Comparison of ENCODE assay signal across 8 cellular contexts in the genomic region with DNA sequence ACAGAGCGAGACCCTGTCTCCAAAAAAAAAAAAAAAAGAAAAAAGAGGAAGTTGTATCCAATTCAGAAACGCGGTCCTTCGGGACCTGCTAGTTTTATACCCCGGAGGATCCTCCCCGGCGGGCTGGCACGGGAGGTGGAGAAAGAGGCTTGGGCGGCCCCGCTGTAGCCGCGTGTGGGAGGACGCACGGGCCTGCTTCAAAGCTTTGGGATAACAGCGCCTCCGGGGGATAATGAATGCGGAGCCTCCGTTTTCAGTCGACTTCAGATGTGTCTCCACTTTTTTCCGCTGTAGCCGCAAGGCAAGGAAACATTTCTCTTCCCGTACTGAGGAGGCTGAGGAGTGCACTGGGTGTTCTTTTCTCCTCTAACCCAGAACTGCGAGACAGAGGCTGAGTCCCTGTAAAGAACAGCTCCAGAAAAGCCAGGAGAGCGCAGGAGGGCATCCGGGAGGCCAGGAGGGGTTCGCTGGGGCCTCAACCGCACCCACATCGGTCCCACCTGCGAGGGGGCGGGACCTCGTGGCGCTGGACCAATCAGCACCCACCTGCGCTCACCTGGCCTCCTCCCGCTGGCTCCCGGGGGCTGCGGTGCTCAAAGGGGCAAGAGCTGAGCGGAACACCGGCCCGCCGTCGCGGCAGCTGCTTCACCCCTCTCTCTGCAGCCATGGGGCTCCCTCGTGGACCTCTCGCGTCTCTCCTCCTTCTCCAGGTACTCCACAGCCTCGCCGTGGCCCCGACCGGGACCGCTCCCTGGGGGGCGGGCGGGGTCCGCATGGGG. TPM values are rescaled to one million over a fixed set of nuclear protein-coding genes. Genes with fewer than 3 reads are reported as not detected.
A peak's percentile ranks its signal among the peaks of the same experiment; 100 is the strongest.
DNase-seq lines count a peak whose midpoint lies in the region; ATAC-seq and TF ChIP-seq lines count a peak whose summit lies in the region.

CDH3 (plus strand) TSS at position 596 of the 779 bp plus-strand sequence; CDS start at position 666, 70 bp downstream.

- peaks cover 4 to 29% (median 17%) of the 10 kb centered on the region in 4 donors for H3K4me1 Mint-ChIP-seq in CD4-positive, alpha-beta memory T cell
- peaks cover 6% of the 10 kb centered on the region for H3K4me1 Mint-ChIP-seq in activated CD8-positive, alpha-beta T cell treated with anti-CD3 and anti-CD28 coated beads, Interleukin-2, amount 10 ng/mL, durations not matched to agents 7 days and 5 days (ENCODE audit: low read depth)
- no peaks in the 10 kb centered on the region for H3K4me1 Mint-ChIP-seq in glutamatergic neuron (ENCODE audit: low read depth, unreplicated experiment)

- peak within 1 kb of the TSS in 1 of 2 donors; percentile 32 for H3K4me3 ChIP-seq in CD4-positive, alpha-beta memory T cell (ENCODE audit: low read length in 2 of 2)
- H3K4me3 ChIP-seq in HUES64 (ENCODE audit: low read length) (peak within 1 kb of the TSS; percentile 82), skeletal muscle cell (ENCODE audit: low read depth, low read length) (peak within 1 kb of the TSS; percentile 0)

- H3K4me1 ChIP-seq in CD4-positive, alpha-beta memory T cell (ENCODE audit: insufficient read depth, low read length) = peaks cover 20% of the 10 kb centered on the region
- peaks cover 25% of the 10 kb centered on the region for H3K4me1 ChIP-seq in HUES64 (ENCODE audit: insufficient read depth, low read length)

- no peaks in the 10 kb centered on the region for H3K9me3 ChIP-seq in CD4-positive, alpha-beta memory T cell (ENCODE audit: control insufficient read depth in 1 of 2, low read length in 2 of 2)
- no peaks in the 10 kb centered on the region for H3K9me3 ChIP-seq in HUES64 (ENCODE audit: insufficient read depth, low read depth, low read length)

- POLR2A ChIA-PET in CD4-positive, alpha-beta memory T cell (lab: Charles Lee; ENCODE audit: partially characterized antibody) = no interaction called here
- POLR2A ChIA-PET in activated CD8-positive, alpha-beta T cell treated with anti-CD3 and anti-CD28 coated beads, Interleukin-2, amount 10 ng/mL, durations not matched to agents 7 days and 5 days (lab: Charles Lee) = no interaction called here

- CTCF ChIA-PET in CD4-positive, alpha-beta memory T cell (lab: Charles Lee; ENCODE audit: partially characterized antibody) = no interaction called here
- CTCF ChIA-PET in activated CD8-positive, alpha-beta T cell treated with anti-CD3 and anti-CD28 coated beads, Interleukin-2, amount 10 ng/mL, durations not matched to agents 7 days and 5 days (lab: Charles Lee) = interaction anchor here (1.2 kb wide), 1 partner anchor 53 kb away, joined by 4 read pairs; no protein-coding TSS in a partner anchor

- intact Hi-C loops in CD4-positive, alpha-beta memory T cell (cut with micrococcal nuclease) = no loop called here

- H3K36me3 Mint-ChIP-seq in CD4-positive, alpha-beta memory T cell = no peaks in the 10 kb centered on the region
- H3K36me3 Mint-ChIP-seq in activated CD8-positive, alpha-beta T cell treated with anti-CD3 and anti-CD28 coated beads, Interleukin-2, amount 10 ng/mL, durations not matched to agents 7 days and 5 days (ENCODE audit: low read depth) = no peaks in the 10 kb centered on the region
- H3K36me3 Mint-ChIP-seq in glutamatergic neuron (ENCODE audit: unreplicated experiment) = no peaks in the 10 kb centered on the region

- peaks cover 34 to 41% of the 10 kb centered on the region in 2 donors for H3K27me3 Mint-ChIP-seq in CD4-positive, alpha-beta memory T cell
- peaks cover 67% of the 10 kb centered on the region for H3K27me3 Mint-ChIP-seq in activated CD8-positive, alpha-beta T cell treated with anti-CD3 and anti-CD28 coated beads, Interleukin-2, amount 10 ng/mL, durations not matched to agents 7 days and 5 days (ENCODE audit: low read depth)
- peaks cover 13% of the 10 kb centered on the region for H3K27me3 Mint-ChIP-seq in glutamatergic neuron (ENCODE audit: unreplicated experiment)

- H3K27me3 ChIP-seq in CD4-positive, alpha-beta memory T cell (ENCODE audit: insufficient read depth, low read length) = peaks cover 46% of the 10 kb centered on the region
- H3K27me3 ChIP-seq in HUES64 (ENCODE audit: insufficient read depth, low read length) = peaks cover 25% of the 10 kb centered on the region

- no peak within 1 kb of the TSS for H3K27ac ChIP-seq in CD4-positive, alpha-beta memory T cell (ENCODE audit: low read depth, low read length)
- peak within 1 kb of the TSS; percentile 82 for H3K27ac ChIP-seq in HUES64 (ENCODE audit: low read depth, low read length)

- TF ChIP-seq CTCF in glutamatergic neuron (IDR thresholded peaks at IDR 0.05; ENCODE audit: partially characterized antibody, unreplicated experiment) = no peak

- peak within 1 kb of the TSS; percentile 87 for H3K9ac ChIP-seq in HUES64 (ENCODE audit: low read depth, low read length)

- DNase-seq in CD4-positive, alpha-beta memory T cell = peak in 4 of 5 donors; percentile 7 to 22 (median 16)
- DNase-seq in activated CD8-positive, alpha-beta T cell treated with anti-CD3 and anti-CD28 coated beads, Interleukin-2, amount 10 ng/mL, durations not matched to agents 7 days and 5 days = no peak
- DNase-seq in glutamatergic neuron (peak; percentile 50), skeletal muscle cell (ENCODE audit: low read depth) (no peak), NOMO-1 treated with DMSO at 0.1 percent for 48 hours (lab: John Stamatoyannopoulos, UW; ENCODE audit: unreplicated experiment) (no peak), pons (ENCODE audit: low spot score) (no peak)

- H3K27ac Mint-ChIP-seq in CD4-positive, alpha-beta memory T cell = no peak within 1 kb of the TSS
- H3K27ac Mint-ChIP-seq in activated CD8-positive, alpha-beta T cell treated with anti-CD3 and anti-CD28 coated beads, Interleukin-2, amount 10 ng/mL, durations not matched to agents 7 days and 5 days = no peak within 1 kb of the TSS
- H3K27ac Mint-ChIP-seq in glutamatergic neuron (ENCODE audit: unreplicated experiment) = no peak within 1 kb of the TSS

- under 1% methylated on average over 53 of the region's 53 CpGs for WGBS in HUES64

- peak within 1 kb of the TSS; percentile 58 to 79 (median 74) for H3K4me3 Mint-ChIP-seq in CD4-positive, alpha-beta memory T cell
- peak within 1 kb of the TSS; percentile 38 for H3K4me3 Mint-ChIP-seq in activated CD8-positive, alpha-beta T cell treated with anti-CD3 and anti-CD28 coated beads, Interleukin-2, amount 10 ng/mL, durations not matched to agents 7 days and 5 days
- peak within 1 kb of the TSS; percentile 79 for H3K4me3 Mint-ChIP-seq in glutamatergic neuron (ENCODE audit: unreplicated experiment)

- H3K9me3 Mint-ChIP-seq in CD4-positive, alpha-beta memory T cell = peaks cover 0 to 3% (median 0%) of the 10 kb centered on the region in 8 donors
- no peaks in the 10 kb centered on the region for H3K9me3 Mint-ChIP-seq in activated CD8-positive, alpha-beta T cell treated with anti-CD3 and anti-CD28 coated beads, Interleukin-2, amount 10 ng/mL, durations not matched to agents 7 days and 5 days (ENCODE audit: insufficient read depth)
- peaks cover 1% of the 10 kb centered on the region for H3K9me3 Mint-ChIP-seq in glutamatergic neuron (ENCODE audit: unreplicated experiment)

- H3K36me3 ChIP-seq in CD4-positive, alpha-beta memory T cell (ENCODE audit: insufficient read depth, low read length) = no peaks in the 10 kb centered on the region
- H3K36me3 ChIP-seq in HUES64 (ENCODE audit: insufficient read depth, low read length) = peaks cover 9% of the 10 kb centered on the region; the same call in 1 of the 2 replicates

- peak; percentile 43 for ATAC-seq in activated CD8-positive, alpha-beta T cell treated with anti-CD3 and anti-CD28 coated beads, Interleukin-2, amount 10 ng/mL, durations not matched to agents 7 days and 5 days
- ATAC-seq in HG02798 (IDR thresholded peaks at IDR 0.05; ENCODE audit: poor library complexity, unreplicated experiment) = no peak

RNA-seq across cellular contexts. Expression of gene CDH3, which starts in this region (rescaled TPM):
- total RNA-seq in CD4-positive, alpha-beta memory T cell = under 1 TPM; 0.39 to 0.47 TPM
- polyA plus RNA-seq in CD4-positive, alpha-beta memory T cell = not detected
- 41.7 TPM for polyA plus RNA-seq in HUES64 (2013, experiment 1 of 2)
- 47.7 TPM for polyA plus RNA-seq in HUES64 (2013, experiment 2 of 2)
- total RNA-seq in activated CD8-positive, alpha-beta T cell treated with anti-CD3 and anti-CD28 coated beads, Interleukin-2, amount 10 ng/mL, durations not matched to agents 7 days and 5 days = not detected
- 1.3 TPM for total RNA-seq in glutamatergic neuron (ENCODE audit: unreplicated experiment)

Comparison
In these comparisons a context has a peak if more than half of its experiments do, and no peak if none do; other contexts are left out.
1. Peak in DNase-seq in CD4-positive, alpha-beta memory T cell; RNA of the gene not detected or under 1 TPM.
2. Peak in ATAC-seq in activated CD8-positive, alpha-beta T cell treated with anti-CD3 and anti-CD28 coated beads, Interleukin-2, amount 10 ng/mL, durations not matched to agents 7 days and 5 days; RNA of the gene not detected or under 1 TPM.